3 cellular contexts compared by ENCODE assay signal in the genomic region with DNA sequence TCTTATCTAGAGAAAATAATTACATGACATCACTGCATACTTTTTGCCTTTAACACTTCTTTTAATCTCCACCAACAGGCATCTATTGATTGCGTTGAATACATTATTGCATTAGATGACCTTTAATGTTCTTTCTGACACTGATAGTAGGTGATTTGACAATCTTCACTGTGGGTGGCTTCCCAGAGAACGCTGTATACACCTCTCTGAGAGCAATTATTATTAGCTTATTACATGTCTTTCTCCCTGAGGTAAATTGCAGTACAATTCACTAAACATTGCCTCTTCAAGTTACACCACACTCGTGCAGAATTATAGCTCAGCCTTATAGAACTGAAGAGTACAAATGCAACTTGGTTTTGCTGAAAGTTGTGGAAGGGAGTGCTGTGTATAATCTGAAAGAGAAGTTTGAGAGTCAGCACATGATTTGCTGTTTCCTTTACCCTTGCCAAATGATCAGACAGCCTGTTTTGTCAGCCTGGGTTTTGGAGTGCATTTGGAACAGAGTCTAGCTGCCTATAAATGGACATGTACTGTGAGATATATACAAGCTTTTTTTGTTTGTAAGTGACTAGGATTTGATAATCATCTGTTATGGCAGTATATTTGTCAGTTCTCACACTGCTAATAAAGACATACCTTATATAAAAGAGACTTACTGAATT.
TF ChIP-seq lines count a peak whose summit lies in the region.

No MANE protein-coding gene starts in this region.

TF ChIP-seq in HCT116, 20 proteins besides CTCF, POLR2A, EP300 and RAD21 (continued from another document):
- TF ChIP-seq EGR1 (IDR thresholded peaks at IDR 0.05; ENCODE audit: low read depth) (no peak), ZNF274 (IDR thresholded peaks at IDR 0.05; ENCODE audit: low read depth, low read length) (no peak), SRF (IDR thresholded peaks at IDR 0.05; ENCODE audit: low read depth) (no peak), POLR2AphosphoS5 (IDR thresholded peaks at IDR 0.05; ENCODE audit: low read depth, low read length) (no peak), EZH2 (IDR thresholded peaks at IDR 0.05) (no peak), EZH2phosphoT487 (IDR thresholded peaks at IDR 0.05; ENCODE audit: borderline replicate concordance) (no peak), MAX (IDR thresholded peaks at IDR 0.05) (no peak)
- TF ChIP-seq, protein P1, sequence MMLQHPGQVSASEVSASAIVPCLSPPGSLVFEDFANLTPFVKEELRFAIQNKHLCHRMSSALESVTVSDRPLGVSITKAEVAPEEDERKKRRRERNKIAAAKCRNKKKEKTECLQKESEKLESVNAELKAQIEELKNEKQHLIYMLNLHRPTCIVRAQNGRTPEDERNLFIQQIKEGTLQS (IDR thresholded peaks at IDR 0.05) = no peak

TF ChIP-seq in endothelial cell of umbilical vein, 7 proteins besides CTCF, POLR2A, EP300 and RAD21 (continued from another document):
- TF ChIP-seq FOS (IDR thresholded peaks at IDR 0.05; ENCODE audit: borderline replicate concordance, insufficient read depth, low read length) (no peak), EZH2 (IDR thresholded peaks at IDR 0.05; ENCODE audit: borderline replicate concordance, low read depth, low read length, severe bottlenecking) (no peak), GATA2 (IDR thresholded peaks at IDR 0.05; ENCODE audit: insufficient read depth, insufficient read length, low read depth, low read length) (no peak), POLR2AphosphoS5 (IDR thresholded peaks at IDR 0.05; ENCODE audit: insufficient read depth, low read depth, low read length) (no peak)

TF ChIP-seq in neural cell, 6 proteins besides CTCF, POLR2A, EP300 and RAD21:
- no peak for TF ChIP-seq REST (IDR thresholded peaks at IDR 0.05; ENCODE audit: borderline replicate concordance)
- TF ChIP-seq POLR2AphosphoS5 (IDR thresholded peaks at IDR 0.05) = peak; percentile 33
TF ChIP-seq in neural cell: peak in this region for 1.
